In the genomic region with DNA sequence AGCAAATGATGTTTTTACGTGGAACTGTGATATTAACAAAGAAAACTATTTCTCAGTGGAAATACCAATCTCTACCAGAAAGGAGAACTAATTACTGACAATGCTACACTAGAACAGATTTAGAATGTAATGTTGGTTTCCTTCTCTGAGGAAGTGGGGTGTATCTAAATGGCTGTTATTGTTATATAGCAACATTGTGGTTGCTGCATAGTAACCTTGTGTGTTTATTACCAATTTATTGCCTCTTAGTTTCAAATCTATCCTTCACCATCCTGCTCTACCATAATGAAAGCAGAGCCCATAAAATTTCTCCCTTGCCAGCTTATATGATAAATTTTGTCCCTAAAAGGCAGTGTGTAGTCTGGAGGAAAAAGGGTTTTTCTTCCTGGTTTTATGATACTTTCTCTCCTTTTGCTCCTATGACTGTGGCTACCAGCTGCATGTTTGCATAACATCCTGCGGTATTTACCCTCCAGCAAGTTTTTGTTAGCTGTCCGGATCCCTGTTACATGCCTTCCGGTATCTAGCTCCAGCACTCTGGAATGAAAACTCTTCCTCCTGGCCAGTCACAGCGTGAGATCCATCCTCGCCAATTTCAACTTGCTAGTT, we compare ENCODE assay signal across 8 cellular contexts. TPM values are rescaled to one million over a fixed set of nuclear protein-coding genes. Genes with fewer than 3 reads are reported as not detected.
DNase-seq lines count a peak whose midpoint lies in the region; ATAC-seq and TF ChIP-seq lines count a peak whose summit lies in the region.

No MANE protein-coding gene starts in this region.

- no peaks in the 10 kb centered on the region for H3K9me2 ChIP-seq in Karpas-422 (replicated peaks; ENCODE audit: insufficient read depth, low read length)

- no peaks in the 10 kb centered on the region for H4K20me1 ChIP-seq in Karpas-422 (ENCODE audit: insufficient read depth, low read depth, low read length)

- H3K4me3 Mint-ChIP-seq in CD8-positive, alpha-beta T cell = peak overlapping the region; percentile 63

- no peak overlapping the region for H3K4me2 ChIP-seq in Karpas-422 (ENCODE audit: low read depth, low read length, poor library complexity, severe bottlenecking)

- H3K9ac ChIP-seq in Karpas-422 (ENCODE audit: low read length) = no peak overlapping the region

- H3K9me3 Mint-ChIP-seq in CD8-positive, alpha-beta T cell = no peaks in the 10 kb centered on the region

- intact Hi-C loops in CD8-positive, alpha-beta T cell (cut with DNase I, micrococcal nuclease) = loop anchor here (1.0 to 10.0 kb wide), 7 partner anchors 13 to 731 kb away; a partner anchor contains a TSS

- POLR2A ChIA-PET in CD8-positive, alpha-beta T cell (lab: Charles Lee) = interaction anchor here (0.8 to 4.2 kb wide), 8 partner anchors 10 to 166 kb away, joined by 3 to 23 read pairs (median 3); no protein-coding TSS in a partner anchor

- H3K4me1 Mint-ChIP-seq in CD8-positive, alpha-beta T cell (ENCODE audit: low read depth) = peaks cover 68% of the 10 kb centered on the region

- H3K9me3 ChIP-seq in CD8-positive, alpha-beta T cell (ENCODE audit: low read length) = no peaks in the 10 kb centered on the region
- H3K9me3 ChIP-seq in SJCRH30 (replicated peaks) (no peaks in the 10 kb centered on the region), Karpas-422 (ENCODE audit: low read length) (no peaks in the 10 kb centered on the region)

- CTCF ChIA-PET in CD8-positive, alpha-beta T cell (lab: Charles Lee) = interaction anchor here (1.0 to 1.9 kb wide), 3 partner anchors 13 to 164 kb away, joined by 3 to 5 read pairs (median 5); no protein-coding TSS in a partner anchor

- peaks cover 9% of the 10 kb centered on the region for H3K36me3 ChIP-seq in CD8-positive, alpha-beta T cell (ENCODE audit: insufficient read depth, low read length)
- H3K36me3 ChIP-seq in SJCRH30 = no peaks in the 10 kb centered on the region
- H3K36me3 ChIP-seq in Karpas-422 (ENCODE audit: insufficient read depth, low read length) = no peaks in the 10 kb centered on the region

- peak in 1 of 7 experiments; percentile 32 for DNase-seq in CD8-positive, alpha-beta T cell
- DNase-seq in SJCRH30 (peak; percentile 51 to 77), globus pallidus (ENCODE audit: low spot score) (peak; percentile 15), Karpas-422 (no peak), COR-L47 (lab: John Stamatoyannopoulos, UW) (no peak)

- peak overlapping the region; percentile 37 for H3K4me3 ChIP-seq in CD8-positive, alpha-beta T cell (ENCODE audit: low read depth, low read length)
- H3K4me3 ChIP-seq in SJCRH30 (no peak overlapping the region), skin epidermis (no peak overlapping the region), Karpas-422 (ENCODE audit: low read length) (no peak overlapping the region)

- peak; percentile 66 for ATAC-seq in CD8-positive, alpha-beta T cell
- ATAC-seq in GM19467 (IDR thresholded peaks at IDR 0.05; ENCODE audit: unreplicated experiment) (peak; percentile 69), HG03521 (IDR thresholded peaks at IDR 0.05; ENCODE audit: unreplicated experiment) (peak; percentile 82)

- H3K79me2 ChIP-seq in Karpas-422 (ENCODE audit: low read length) = no peaks in the 10 kb centered on the region

- H3K4me1 ChIP-seq in CD8-positive, alpha-beta T cell (ENCODE audit: insufficient read depth, low read length) = peaks cover 88% of the 10 kb centered on the region
- H3K4me1 ChIP-seq in SJCRH30 = peaks cover 19% of the 10 kb centered on the region
- H3K4me1 ChIP-seq in Karpas-422 (ENCODE audit: low read length) = no peaks in the 10 kb centered on the region

- H3K27me3 Mint-ChIP-seq in CD8-positive, alpha-beta T cell (ENCODE audit: low read depth) = no peaks in the 10 kb centered on the region

- peak overlapping the region; percentile 95 for H3K27ac ChIP-seq in CD8-positive, alpha-beta T cell (ENCODE audit: low read depth, low read length)
- peak overlapping the region; percentile 22; the same call in 1 of the 2 replicates for H3K27ac ChIP-seq in SJCRH30
- H3K27ac ChIP-seq in skin epidermis = peak overlapping the region in 17 of 21 experiments; percentile 11 to 83 (median 62)
- no peak overlapping the region for H3K27ac ChIP-seq in Karpas-422 (ENCODE audit: low read length)

- peaks cover 15% of the 10 kb centered on the region for H3K36me3 Mint-ChIP-seq in CD8-positive, alpha-beta T cell

- TF ChIP-seq CTCF in CD8-positive, alpha-beta T cell (IDR thresholded peaks at IDR 0.05) = no peak

- no peak overlapping the region for H2AFZ ChIP-seq in Karpas-422 (ENCODE audit: low read length)

- peak overlapping the region; percentile 96 for H3K27ac Mint-ChIP-seq in CD8-positive, alpha-beta T cell

- H3K27me3 ChIP-seq in CD8-positive, alpha-beta T cell (ENCODE audit: insufficient read depth, low read length) = no peaks in the 10 kb centered on the region
- H3K27me3 ChIP-seq in SJCRH30 (no peaks in the 10 kb centered on the region), Karpas-422 (ENCODE audit: low read length) (no peaks in the 10 kb centered on the region)

RNA-seq across cellular contexts. Expression of a gene that starts 5.7 kb away (rescaled TPM):
- total RNA-seq in CD8-positive, alpha-beta T cell = 100 to 1,000 TPM; 238 to 242 TPM
- total RNA-seq in SJCRH30 (2014; rRNA removed; shearing (Covaris generic)) = not detected in 2 replicates
- not detected in 2 replicates for total RNA-seq in Karpas-422 (2014; rRNA removed; shearing (Covaris generic); ENCODE audit: low replicate concordance)

RNA-seq across cellular contexts. Expression of a gene that starts 14.1 kb away (rescaled TPM):
- 10 to 100 TPM; 14.3 to 16.0 TPM for total RNA-seq in CD8-positive, alpha-beta T cell
- total RNA-seq in SJCRH30 (2014; rRNA removed; shearing (Covaris generic)) = not detected in 2 replicates
- total RNA-seq in Karpas-422 (2014; rRNA removed; shearing (Covaris generic); ENCODE audit: low replicate concordance) = not detected in 2 replicates

RNA-seq across cellular contexts. Expression of a gene that starts 24.9 kb away (rescaled TPM):
- 1 to 10 TPM; 5.2 to 6.2 TPM for total RNA-seq in CD8-positive, alpha-beta T cell
- not detected in 2 replicates for total RNA-seq in SJCRH30 (2014; rRNA removed; shearing (Covaris generic))
- total RNA-seq in Karpas-422 (2014; rRNA removed; shearing (Covaris generic); ENCODE audit: low replicate concordance) = not detected in 2 replicates

RNA-seq across cellular contexts. Expression of a gene that starts 40.3 kb away (rescaled TPM):
- 1 to 10 TPM; 2.8 to 3.6 TPM for total RNA-seq in CD8-positive, alpha-beta T cell
- total RNA-seq in SJCRH30 (2014; rRNA removed; shearing (Covaris generic)) = not detected in 2 replicates
- total RNA-seq in Karpas-422 (2014; rRNA removed; shearing (Covaris generic); ENCODE audit: low replicate concordance) = not detected in 2 replicates

RNA-seq across cellular contexts. Expression of a gene that starts 57.7 kb away (rescaled TPM):
- 1 to 10 TPM; 3.4 to 4.0 TPM for total RNA-seq in CD8-positive, alpha-beta T cell
- not detected in 2 replicates for total RNA-seq in SJCRH30 (2014; rRNA removed; shearing (Covaris generic))
- not detected in 2 replicates for total RNA-seq in Karpas-422 (2014; rRNA removed; shearing (Covaris generic); ENCODE audit: low replicate concordance)

Comparison
In these comparisons a context has a peak if more than half of its experiments do, and no peak if none do; other contexts are left out.
1. DNase-seq: peak in SJCRH30 (2 of 2) and globus pallidus (single experiment); none in Karpas-422 (single experiment) and COR-L47 (single experiment).
2. RNA of a gene that starts 5.7 kb away (total RNA-seq): 238 to 242 TPM in CD8-positive, alpha-beta T cell; not detected in SJCRH30 and not detected in Karpas-422; every median in the first group is over 100 times any median in the second.
3. RNA of a gene that starts 14.1 kb away (total RNA-seq): 14.3 to 16.0 TPM in CD8-positive, alpha-beta T cell; not detected in SJCRH30 and not detected in Karpas-422; every median in the first group is over 10 times any median in the second.
4. Peak in every context shown above with its lines, with median percentiles within 50 percentile points of each other: ATAC-seq.